Comparison of ENCODE assay signal across 13 cellular contexts in genomic region chr3:159186581-159186980, GRCh38.
DNase-seq lines count a peak whose midpoint lies in the region; ATAC-seq and TF ChIP-seq lines count a peak whose summit lies in the region.
"Had no signal": no experiment of that assay in that cellular context is flagged by ENCODE, and none has a peak within 500 bp of the region (broad histone marks: within the 10 kb centered on the region; RNA-seq: fewer than 3 reads in every experiment).

No MANE protein-coding gene starts in this region.

- no peak overlapping the region for H3K4me3 ChIP-seq in GM12865 (ENCODE audit: low read depth, low read length)
- H3K4me3 ChIP-seq: smooth muscle cell had no signal

- TF ChIP-seq CTCF in GM12865 (IDR thresholded peaks at IDR 0.05; ENCODE audit: insufficient read depth, low read depth, low read length, missing control alignments), result no peak

- DNase-seq in GM12865 (ENCODE audit: low read depth), result peak; percentile 71
- no peak for DNase-seq in effector CD8-positive, alpha-beta T cell (lab: John Stamatoyannopoulos, UW)
- no peak for DNase-seq in activated CD4-positive, CD25-positive, alpha-beta regulatory T cell treated with anti-CD3 and anti-CD28 coated beads, Interleukin-2, amount 50 U/mL, for 72 hours
- no peak for DNase-seq in central memory CD4-positive, alpha-beta T cell
- DNase-seq in SIG-M5 (lab: John Stamatoyannopoulos, UW), result no peak
- DNase-seq: activated CD4-positive, alpha-beta T cell treated with anti-CD3 and anti-CD28 coated beads for 36 hours; activated naive CD4-positive, alpha-beta T cell treated with Interleukin-2 at 50 U/mL for 16 hours; H9; NCI-H2227 treated with DMSO at 0.1 percent for 48 hours had no signal

- peak; percentile 49 for ATAC-seq in GM19397 (IDR thresholded peaks at IDR 0.05; ENCODE audit: unreplicated experiment)
- ATAC-seq in HG02852 (IDR thresholded peaks at IDR 0.05; ENCODE audit: unreplicated experiment), result peak; percentile 62
- peak; percentile 50 for ATAC-seq in HG03521 (IDR thresholded peaks at IDR 0.05; ENCODE audit: unreplicated experiment)
- ATAC-seq: activated CD4-positive, alpha-beta T cell treated with anti-CD3 and anti-CD28 coated beads for 36 hours had no signal
